Comparison of ENCODE assay signal across 21 cellular contexts in the genomic region with DNA sequence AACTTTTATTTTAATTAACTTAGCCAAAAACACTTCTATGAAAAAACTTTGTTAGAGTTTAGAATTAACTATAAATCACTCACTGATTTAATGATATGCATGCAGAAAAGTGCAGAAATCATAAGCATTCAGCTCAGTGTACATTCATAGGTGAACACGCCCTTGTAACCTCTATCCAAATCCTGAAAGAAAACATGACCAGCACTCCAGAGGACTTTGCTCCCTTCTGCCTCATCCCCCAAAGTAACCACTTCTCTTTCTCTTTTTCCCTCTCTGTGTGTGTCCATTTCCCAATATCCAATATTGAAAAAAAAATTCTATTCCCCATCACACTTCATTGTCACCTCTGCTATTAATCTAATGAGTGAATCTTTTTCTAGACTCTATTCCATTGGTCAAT.
"Had no signal": no experiment of that assay in that cellular context is flagged by ENCODE, and none has a peak within 500 bp of the region (broad histone marks: within the 10 kb centered on the region; RNA-seq: fewer than 3 reads in every experiment).

No MANE protein-coding gene starts in this region.

- ATAC-seq: T-helper 17 cell had no signal

- H3K4me1 ChIP-seq: Peyer's patch had no signal

- H2AFZ ChIP-seq: PC-9 had no signal

- H3K9me3 ChIP-seq: Peyer's patch had no signal

- H3K27me3 ChIP-seq: Peyer's patch had no signal

- H3K4me3 Mint-ChIP-seq: IgD-negative memory B cell, T-helper 17 cell had no signal

- H3K27ac ChIP-seq: PC-9, Peyer's patch had no signal

- H3K4me3 ChIP-seq: PC-9, Peyer's patch had no signal

- H3K27me3 Mint-ChIP-seq: IgD-negative memory B cell had no signal

- H3K36me3 Mint-ChIP-seq: IgD-negative memory B cell had no signal

- H3K36me3 ChIP-seq: Peyer's patch had no signal

- DNase-seq: KBM-7, MV-4-11, NCI-H1048, NCI-H1105, NCI-H1417, NCI-H1436 treated with DMSO at 0.1 percent for 48 hours, NCI-H1694, NCI-H187 treated with DMSO at 0.1 percent for 48 hours, NCI-H2081, NCI-H2107, NCI-H2227 treated with DMSO at 0.1 percent for 48 hours, NCI-H524 treated with DMSO at 0.1 percent for 48 hours, NCI-H69, NCI-H774, PC-9, Peyer's patch, RPMI8226, SHP77, T-helper 1 cell, T-helper 17 cell had no signal

- H3K27ac Mint-ChIP-seq: IgD-negative memory B cell, T-helper 17 cell had no signal

- H3K4me2 ChIP-seq: PC-9 had no signal

- H3K4me1 Mint-ChIP-seq: IgD-negative memory B cell, T-helper 17 cell had no signal
